In the genomic region with DNA sequence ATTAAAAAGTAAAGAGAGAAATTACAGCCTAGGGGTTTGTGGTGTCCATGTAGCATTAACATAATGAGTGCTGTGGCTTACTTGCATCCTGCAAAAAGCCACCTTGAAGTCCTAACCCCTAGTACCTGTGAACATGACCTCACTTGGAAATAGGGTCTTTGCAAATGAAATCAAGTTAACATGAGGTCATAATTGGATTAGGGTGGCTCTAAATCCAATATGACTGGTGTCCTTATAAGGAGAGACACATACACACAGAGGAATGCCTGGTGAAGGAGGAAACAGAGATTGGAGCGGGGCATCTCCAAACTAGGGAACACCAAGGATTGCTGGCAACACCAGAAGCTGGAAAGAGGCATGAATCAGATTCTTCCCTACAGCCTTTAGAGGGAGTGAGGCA, we compare ENCODE assay signal across 29 cellular contexts. TPM values are rescaled to one million over a fixed set of nuclear protein-coding genes. Genes with fewer than 3 reads are reported as not detected.
"Had no signal": no experiment of that assay in that cellular context is flagged by ENCODE, and none has a peak within 500 bp of the region (broad histone marks: within the 10 kb centered on the region; RNA-seq: fewer than 3 reads in every experiment).

No MANE protein-coding gene starts in this region.

- DNase-seq: activated B cell treated with CpG ODN at 0.5 μM for 24 hours; activated CD4-positive, alpha-beta memory T cell treated with anti-CD3 and anti-CD28 coated beads, Interleukin-2, amount 10 ng/mL, durations not matched to agents 7 days and 5 days; activated CD4-positive, alpha-beta T cell treated with anti-CD3 and anti-CD28 coated beads for 4 hours; activated CD4-positive, alpha-beta T cell treated with anti-CD3 and anti-CD28 coated beads, Interleukin-2, amount 10 ng/mL, durations not matched to agents 24 days and 14 days; activated CD4-positive, alpha-beta T cell treated with anti-CD3 and anti-CD28 coated beads, Interleukin-2, amount 50 U/mL, for 1 hour; activated CD4-positive, alpha-beta T cell treated with anti-CD3 and anti-CD28 coated beads, Interleukin-2, amount 50 U/mL, for 48 hours; activated CD4-positive, CD25-positive, alpha-beta regulatory T cell treated with anti-CD3 and anti-CD28 coated beads, Interleukin-2, amount 50 U/mL, for 72 hours; activated CD8-positive, alpha-beta memory T cell treated with anti-CD3 and anti-CD28 coated beads for 24 hours; activated CD8-positive, alpha-beta memory T cell treated with anti-CD3 and anti-CD28 coated beads, Interleukin-2, amount 10 ng/mL, durations not matched to agents 7 days and 5 days; activated CD8-positive, alpha-beta memory T cell treated with anti-CD3 and anti-CD28 coated beads, Interleukin-2, amount 50 U/mL, for 48 hours; activated CD8-positive, alpha-beta T cell treated with anti-CD3 and anti-CD28 coated beads, Interleukin-2, amount 10 ng/mL, durations not matched to agents 7 days and 5 days; activated effector memory CD4-positive, alpha-beta T cell treated with Interleukin-2 at 50 U/mL for 16 hours; activated gamma-delta T cell; activated naive CD4-positive, alpha-beta T cell treated with anti-CD3 and anti-CD28 coated beads, Interleukin-2, amount 10 ng/mL, durations not matched to agents 7 days and 5 days; activated naive CD4-positive, alpha-beta T cell treated with Interleukin-2 at 50 U/mL for 16 hours; activated naive CD8-positive, alpha-beta T cell treated with anti-CD3 and anti-CD28 coated beads, Interleukin-2, amount 10 ng/mL, durations not matched to agents 7 days and 5 days; activated naive CD8-positive, alpha-beta T cell treated with anti-CD3 and anti-CD28 coated beads, Interleukin-2, amount 50 U/mL, for 24 hours; activated T-cell treated with anti-CD3 and anti-CD28 coated beads, Interleukin-2, amount 50 U/mL, for 24 hours; activated T-cell treated with anti-CD3 and anti-CD28 coated beads, Interleukin-2, amount 50 U/mL, for 48 hours; amygdala; anterior cingulate cortex; caudate nucleus; cerebellar nuclear complex; T-helper 17 cell; T1000 had no signal

- ATAC-seq: activated CD8-positive, alpha-beta memory T cell treated with anti-CD3 and anti-CD28 coated beads, Interleukin-2, amount 10 ng/mL, durations not matched to agents 7 days and 5 days; activated CD8-positive, alpha-beta T cell treated with anti-CD3 and anti-CD28 coated beads, Interleukin-2, amount 10 ng/mL, durations not matched to agents 7 days and 5 days; activated naive CD8-positive, alpha-beta T cell treated with anti-CD3 and anti-CD28 coated beads, Interleukin-2, amount 50 U/mL, for 24 hours; T-helper 17 cell had no signal

- H3K36me3 ChIP-seq: ascending aorta, cardiac muscle cell had no signal

- H3K9me3 ChIP-seq: ascending aorta had no signal

- H3K27ac ChIP-seq: ascending aorta, cardiac muscle cell, VCaP had no signal

- H3K27me3 ChIP-seq: ascending aorta, cardiac muscle cell had no signal

- H3K4me1 ChIP-seq: ascending aorta had no signal

- H3K4me3 ChIP-seq: ascending aorta, cardiac muscle cell had no signal

RNA-seq across cellular contexts. Expression of gene RAMACL, which starts 58.2 kb away (rescaled TPM):
- total RNA-seq: activated T-helper 2 cell treated with anti-CD3 and anti-CD28 coated beads, Interferon-gamma antibody, Interleukin-2, Interleukin-4, amounts not matched to agents 10 μg/mL and 5 μg/mL and 100 μg/mL, durations not matched to agents 14 hours and 24 hours and 36 hours; ascending aorta had no signal
